ENCODE assay signal across 32 cellular contexts in the genomic region with DNA sequence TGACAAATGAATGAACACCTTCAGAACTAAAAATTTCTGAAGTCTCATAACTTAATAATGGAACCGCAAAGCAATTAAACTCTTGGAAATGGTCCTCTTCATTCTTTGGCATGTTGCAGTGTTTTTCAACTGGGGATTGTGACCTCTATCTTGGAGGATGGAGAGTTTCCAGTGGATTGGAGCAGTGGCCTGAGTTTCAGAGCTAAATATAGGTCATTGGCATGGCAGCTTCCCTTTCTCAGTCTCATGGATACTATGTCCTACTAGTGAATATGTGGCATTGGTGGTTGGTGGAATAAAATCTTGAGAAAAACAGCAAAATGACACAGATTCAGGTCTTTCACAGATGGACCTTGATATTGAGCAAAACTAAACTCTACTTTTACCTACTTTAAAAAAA. TPM values are rescaled to one million over a fixed set of nuclear protein-coding genes. Genes with fewer than 3 reads are reported as not detected.
A peak's percentile ranks its signal among the peaks of the same experiment; 100 is the strongest.
DNase-seq lines count a peak whose midpoint lies in the region; ATAC-seq and TF ChIP-seq lines count a peak whose summit lies in the region.
"Had no signal": no experiment of that assay in that cellular context is flagged by ENCODE, and none has a peak within 500 bp of the region (broad histone marks: within the 10 kb centered on the region; RNA-seq: fewer than 3 reads in every experiment).

No MANE protein-coding gene starts in this region.

- H3K9ac ChIP-seq in SK-N-MC (ENCODE audit: insufficient read length), result no peak overlapping the region

- H3K9me3 Mint-ChIP-seq in activated CD4-positive, alpha-beta memory T cell treated with anti-CD3 and anti-CD28 coated beads for 36 hours, result peaks cover 7% of the 10 kb centered on the region
- H3K9me3 Mint-ChIP-seq in activated CD4-positive, alpha-beta memory T cell treated with anti-CD3 and anti-CD28 coated beads, Interleukin-2, amount 10 ng/mL, durations not matched to agents 7 days and 5 days, result no peaks in the 10 kb centered on the region
- peaks cover 0 to 3% (median 0%) of the 10 kb centered on the region in 9 donors for H3K9me3 Mint-ChIP-seq in naive thymus-derived CD8-positive, alpha-beta T cell
- H3K9me3 Mint-ChIP-seq: activated naive CD4-positive, alpha-beta T cell treated with anti-CD3 and anti-CD28 coated beads, Interleukin-2, amount 50 U/mL, for 72 hours; H9 had no signal

- H3K36me3 ChIP-seq in SK-N-MC (ENCODE audit: insufficient read depth, low read length) (peaks cover 16% of the 10 kb centered on the region), gastrocnemius medialis (no peaks in the 10 kb centered on the region)
- H3K36me3 ChIP-seq: suprapubic skin, upper lobe of right lung had no signal

- CTCF ChIA-PET in activated CD4-positive, alpha-beta memory T cell treated with anti-CD3 and anti-CD28 coated beads for 36 hours (lab: Charles Lee), result interaction anchor here (1.0 to 5.4 kb wide), 7 partner anchors 8 to 180 kb away, joined by 3 to 40 read pairs (median 18); no protein-coding TSS in a partner anchor
- CTCF ChIA-PET in activated CD4-positive, alpha-beta memory T cell treated with anti-CD3 and anti-CD28 coated beads, Interleukin-2, amount 10 ng/mL, durations not matched to agents 7 days and 5 days (lab: Charles Lee), result interaction anchor here (1.4 to 3.0 kb wide), 4 partner anchors 10 to 638 kb away, joined by 3 to 20 read pairs (median 8); no protein-coding TSS in a partner anchor

- H3K4me1 ChIP-seq in gastrocnemius medialis, result peaks cover 49% of the 10 kb centered on the region in 2 donors

- TF ChIP-seq POLR2A in gastrocnemius medialis (IDR thresholded peaks at IDR 0.05), result no peak

- no peak overlapping the region for H3K4me3 ChIP-seq in SK-N-MC
- no peak overlapping the region for H3K4me3 ChIP-seq in gastrocnemius medialis
- H3K4me3 ChIP-seq: coronary artery, skin epidermis, suprapubic skin, upper lobe of right lung had no signal

- H3K9me3 ChIP-seq in SK-N-MC (ENCODE audit: low read depth, low read length) (no peaks in the 10 kb centered on the region), gastrocnemius medialis (no peaks in the 10 kb centered on the region)
- H3K9me3 ChIP-seq: suprapubic skin, upper lobe of right lung had no signal

- in situ Hi-C loops in gastrocnemius medialis (cut with MboI; ENCODE audit: low sequenced_read_pairs in 4 of 4), result loop anchor here in 3 of 4 donors (10.0 to 25.0 kb wide), 4 partner anchors 74 to 316 kb away; a partner anchor contains a TSS

- intact Hi-C loops in activated CD4-positive, alpha-beta memory T cell treated with anti-CD3 and anti-CD28 coated beads for 36 hours (cut with micrococcal nuclease), result no loop called here
- intact Hi-C loops in left cardiac atrium (cut with DNase I) (no loop called here), gastrocnemius medialis (cut with DNase I; ENCODE audit: low total_unique reads) (loop anchor here (5.0 to 10.0 kb wide), 2 partner anchors 314 to 506 kb away; a partner anchor contains a TSS)

- TF ChIP-seq CTCF in gastrocnemius medialis (IDR thresholded peaks at IDR 0.05 in 4 of 5, conservative IDR thresholded peaks at IDR 0.05 in 1 of 5), result no peak

- DNase-seq in activated CD4-positive, alpha-beta memory T cell treated with anti-CD3 and anti-CD28 coated beads for 36 hours, result no peak
- no peak for DNase-seq in activated CD4-positive, alpha-beta memory T cell treated with anti-CD3 and anti-CD28 coated beads, Interleukin-2, amount 10 ng/mL, durations not matched to agents 7 days and 5 days
- DNase-seq in SK-N-MC (ENCODE audit: low read depth, low spot score) (no peak), left cardiac atrium (no peak), gastrocnemius medialis (peak in 1 of 2 donors; percentile 33), NCI-H146 treated with DMSO at 0.1 percent for 48 hours (lab: John Stamatoyannopoulos, UW; ENCODE audit: unreplicated experiment) (no peak)
- DNase-seq in naive thymus-derived CD8-positive, alpha-beta T cell, result no peak
- DNase-seq: activated CD8-positive, alpha-beta T cell treated with anti-CD3 and anti-CD28 coated beads for 36 hours; aorta; effector memory CD4-positive, alpha-beta T cell; EL; H9; KG1; midbrain; MM.1S; NCI-H1105 treated with DMSO at 0.1 percent for 48 hours; NCI-H1930; NCI-H524 treated with DMSO at 0.1 percent for 48 hours; OCI-M1; stimulated activated naive CD4-positive, alpha-beta T cell; T-helper 2 cell; upper lobe of right lung had no signal

- H3K4me1 Mint-ChIP-seq in activated CD4-positive, alpha-beta memory T cell treated with anti-CD3 and anti-CD28 coated beads for 36 hours (ENCODE audit: low read depth), result peaks cover 67% of the 10 kb centered on the region
- peaks cover 43% of the 10 kb centered on the region for H3K4me1 Mint-ChIP-seq in activated CD4-positive, alpha-beta memory T cell treated with anti-CD3 and anti-CD28 coated beads, Interleukin-2, amount 10 ng/mL, durations not matched to agents 7 days and 5 days
- H3K4me1 Mint-ChIP-seq in naive thymus-derived CD8-positive, alpha-beta T cell, result peaks cover 19 to 76% (median 65%) of the 10 kb centered on the region in 4 donors

- ATAC-seq in left cardiac atrium (peak; percentile 75 to 83), gastrocnemius medialis (peak; percentile 66 to 81), HG03439 (IDR thresholded peaks at IDR 0.05; ENCODE audit: unreplicated experiment) (no peak)
- ATAC-seq in naive thymus-derived CD8-positive, alpha-beta T cell, result no peak
- ATAC-seq: activated CD4-positive, CD25-positive, alpha-beta regulatory T cell treated with anti-CD3 and anti-CD28 coated beads, Interleukin-2, amount 50 U/mL, for 24 hours; activated CD8-positive, alpha-beta T cell treated with anti-CD3 and anti-CD28 coated beads for 36 hours; activated naive CD4-positive, alpha-beta T cell treated with anti-CD3 and anti-CD28 coated beads, Interleukin-2, amount 50 U/mL, for 72 hours; SK-N-SH treated with all-trans-retinoic acid at 6 μM for 48 hours; upper lobe of right lung had no signal

- H3K27me3 Mint-ChIP-seq in activated CD4-positive, alpha-beta memory T cell treated with anti-CD3 and anti-CD28 coated beads for 36 hours, result no peaks in the 10 kb centered on the region
- no peaks in the 10 kb centered on the region for H3K27me3 Mint-ChIP-seq in activated CD4-positive, alpha-beta memory T cell treated with anti-CD3 and anti-CD28 coated beads, Interleukin-2, amount 10 ng/mL, durations not matched to agents 7 days and 5 days
- H3K27me3 Mint-ChIP-seq in naive thymus-derived CD8-positive, alpha-beta T cell, result no peaks in the 10 kb centered on the region
- H3K27me3 Mint-ChIP-seq: activated CD8-positive, alpha-beta T cell treated with anti-CD3 and anti-CD28 coated beads for 36 hours had no signal

- peak overlapping the region; percentile 29 for H3K27ac Mint-ChIP-seq in activated CD4-positive, alpha-beta memory T cell treated with anti-CD3 and anti-CD28 coated beads for 36 hours
- H3K27ac Mint-ChIP-seq in activated CD4-positive, alpha-beta memory T cell treated with anti-CD3 and anti-CD28 coated beads, Interleukin-2, amount 10 ng/mL, durations not matched to agents 7 days and 5 days, result no peak overlapping the region
- peak overlapping the region in 5 of 10 donors; percentile 9 to 82 (median 58) for H3K27ac Mint-ChIP-seq in naive thymus-derived CD8-positive, alpha-beta T cell
- H3K27ac Mint-ChIP-seq: activated CD8-positive, alpha-beta T cell treated with anti-CD3 and anti-CD28 coated beads for 36 hours; activated T-helper 2 cell treated with anti-CD3 and anti-CD28 coated beads, Interferon-gamma antibody, Interleukin-2, Interleukin-4, amounts not matched to agents 10 μg/mL and 5 μg/mL and 100 μg/mL, durations not matched to agents 14 hours and 24 hours and 36 hours; H9 had no signal

- POLR2A ChIA-PET in activated CD4-positive, alpha-beta memory T cell treated with anti-CD3 and anti-CD28 coated beads for 36 hours (lab: Charles Lee), result no interaction called here
- POLR2A ChIA-PET in activated CD4-positive, alpha-beta memory T cell treated with anti-CD3 and anti-CD28 coated beads, Interleukin-2, amount 10 ng/mL, durations not matched to agents 7 days and 5 days (lab: Charles Lee), result interaction anchor here (0.7 to 2.1 kb wide), 6 partner anchors 7 to 75 kb away, joined by 3 to 16 read pairs (median 4); a partner anchor contains a TSS
- POLR2A ChIA-PET in naive thymus-derived CD8-positive, alpha-beta T cell (lab: Charles Lee), result interaction anchor here (0.7 to 1.7 kb wide), 3 partner anchors 14 to 25 kb away, joined by 3 to 6 read pairs (median 3); a partner anchor contains a TSS

- peaks cover 12% of the 10 kb centered on the region for H3K36me3 Mint-ChIP-seq in activated CD4-positive, alpha-beta memory T cell treated with anti-CD3 and anti-CD28 coated beads for 36 hours
- peaks cover 32% of the 10 kb centered on the region for H3K36me3 Mint-ChIP-seq in activated CD4-positive, alpha-beta memory T cell treated with anti-CD3 and anti-CD28 coated beads, Interleukin-2, amount 10 ng/mL, durations not matched to agents 7 days and 5 days (ENCODE audit: low read depth)
- peaks cover 0 to 25% (median 7%) of the 10 kb centered on the region in 3 donors for H3K36me3 Mint-ChIP-seq in naive thymus-derived CD8-positive, alpha-beta T cell

- no peaks in the 10 kb centered on the region for H3K27me3 ChIP-seq in gastrocnemius medialis
- H3K27me3 ChIP-seq: suprapubic skin, upper lobe of right lung had no signal

- peak overlapping the region; percentile 25; the same call in 1 of the 2 replicates for H3K27ac ChIP-seq in SK-N-MC
- H3K27ac ChIP-seq in gastrocnemius medialis, result peak overlapping the region; percentile 17 to 88 (median 52)
- H3K27ac ChIP-seq: HL-60, skin epidermis, suprapubic skin, upper lobe of right lung had no signal

- no peak overlapping the region for H3K4me3 Mint-ChIP-seq in activated CD4-positive, alpha-beta memory T cell treated with anti-CD3 and anti-CD28 coated beads for 36 hours
- no peak overlapping the region for H3K4me3 Mint-ChIP-seq in activated CD4-positive, alpha-beta memory T cell treated with anti-CD3 and anti-CD28 coated beads, Interleukin-2, amount 10 ng/mL, durations not matched to agents 7 days and 5 days
- H3K4me3 Mint-ChIP-seq in naive thymus-derived CD8-positive, alpha-beta T cell, result no peak overlapping the region
- H3K4me3 Mint-ChIP-seq: activated CD8-positive, alpha-beta T cell treated with anti-CD3 and anti-CD28 coated beads for 36 hours; H9; nephron had no signal

RNA-seq across cellular contexts. Expression of a gene that starts 24.1 kb away (rescaled TPM):
- 10 to 100 TPM; 27.1 to 27.3 TPM for total RNA-seq in activated CD4-positive, alpha-beta memory T cell treated with anti-CD3 and anti-CD28 coated beads for 36 hours
- total RNA-seq in activated CD4-positive, alpha-beta memory T cell treated with anti-CD3 and anti-CD28 coated beads, Interleukin-2, amount 10 ng/mL, durations not matched to agents 7 days and 5 days, result 10 to 100 TPM; 41.6 to 43.0 TPM
- total RNA-seq in left cardiac atrium (10 to 100 TPM; 21.0 to 23.0 TPM), gastrocnemius medialis (10 to 100 TPM; 25.0 to 37.9 (median 29.3) TPM)
- total RNA-seq in naive thymus-derived CD8-positive, alpha-beta T cell, result 100 to 1,000 TPM; 128 to 131 TPM
- 10 to 100 TPM; 36.9 to 48.5 (median 46.2) TPM for polyA plus RNA-seq in naive thymus-derived CD8-positive, alpha-beta T cell

Comparison
In these comparisons a context has a peak if more than half of its experiments do, and no peak if none do; other contexts are left out.
1. ATAC-seq: peak in left cardiac atrium (2 of 2) and gastrocnemius medialis (2 of 2); none in HG03439 (single experiment) and naive thymus-derived CD8-positive, alpha-beta T cell (0 of 2).